In the genomic region with DNA sequence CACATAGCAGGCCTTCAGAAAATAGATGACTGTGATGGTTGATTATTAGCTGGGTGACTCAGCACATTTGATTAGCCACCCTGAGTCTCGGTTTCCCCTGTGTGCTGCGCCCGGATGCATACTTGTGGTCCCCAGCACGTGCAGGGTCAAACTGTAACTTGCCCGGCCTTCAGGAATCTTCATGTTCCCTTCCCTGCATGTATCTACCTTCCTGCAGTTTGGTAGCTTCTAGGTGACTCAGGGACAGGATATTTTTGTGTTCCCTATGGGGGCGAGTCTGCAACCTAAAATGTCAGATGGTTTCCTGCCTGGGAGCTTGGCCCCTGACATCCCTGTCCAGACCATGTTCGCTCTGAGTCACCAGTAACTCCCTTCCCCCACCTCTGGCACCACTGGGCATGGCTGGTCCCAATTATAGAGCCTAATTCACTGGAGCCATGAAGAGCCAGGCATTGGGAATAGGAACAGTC, we compare ENCODE assay signal across 12 cellular contexts. TPM values are rescaled to one million over a fixed set of nuclear protein-coding genes. Genes with fewer than 3 reads are reported as not detected.
DNase-seq lines count a peak whose midpoint lies in the region; TF ChIP-seq lines count a peak whose summit lies in the region.
"Had no signal": no experiment of that assay in that cellular context is flagged by ENCODE, and none has a peak within 500 bp of the region (broad histone marks: within the 10 kb centered on the region; RNA-seq: fewer than 3 reads in every experiment).

No MANE protein-coding gene starts in this region.

- DNase-seq in Daoy (ENCODE audit: low read depth) = peak; percentile 52
- peak; percentile 41 for DNase-seq in HS-27A (ENCODE audit: low read depth)
- DNase-seq in dermis microvascular lymphatic vessel endothelial cell (ENCODE audit: low read depth in 2 of 2) = peak; percentile 25 to 66
- DNase-seq in myocyte (ENCODE audit: low read depth) = peak; percentile 84
- DNase-seq in NK-92 treated with Interleukin-12 subunit alpha and Interleukin-12 subunit beta, amount 100 ng/mL, for 24 hours (lab: John Stamatoyannopoulos, UW) = no peak
- DNase-seq in stimulated activated naive CD4-positive, alpha-beta T cell treated with Interleukin-2 at 50 U/mL for 16 hours (lab: John Stamatoyannopoulos, UW) = no peak
- DNase-seq in NCI-H1694 treated with DMSO at 0.1 percent for 48 hours (lab: John Stamatoyannopoulos, UW) = no peak
- no peak for DNase-seq in Caco-2
- DNase-seq: caudate nucleus, nucleus accumbens had no signal

- H3K4me1 ChIP-seq in Caco-2 = no peaks in the 10 kb centered on the region

- no peak overlapping the region for H3K4me3 ChIP-seq in Caco-2 (ENCODE audit: low read depth, low read length)

- H3K27me3 ChIP-seq in Caco-2 (replicated peaks; ENCODE audit: control insufficient read depth, insufficient read depth, low read length) = no peaks in the 10 kb centered on the region; the same call in 1 of the 2 replicates

- H3K27ac Mint-ChIP-seq in Caco-2 (ENCODE audit: unreplicated experiment) = no peak overlapping the region
- H3K27ac Mint-ChIP-seq: WTC11 had no signal

- no peaks in the 10 kb centered on the region for H3K36me3 Mint-ChIP-seq in Caco-2 (ENCODE audit: insufficient read depth, unreplicated experiment)

- POLR2A ChIA-PET in Caco-2 (lab: Charles Lee) = no interaction called here

- H3K4me3 Mint-ChIP-seq in Caco-2 (ENCODE audit: unreplicated experiment) = no peak overlapping the region
- H3K4me3 Mint-ChIP-seq: stimulated activated naive CD8-positive, alpha-beta T cell treated with anti-CD3 and anti-CD28 coated beads, Interleukin-15, Interleukin-2, amounts not matched to agents 100 ng/mL and 50 ng/mL, for 24 hours; WTC11 had no signal

- H3K9me3 Mint-ChIP-seq in Caco-2 (ENCODE audit: unreplicated experiment) = no peaks in the 10 kb centered on the region
- H3K9me3 Mint-ChIP-seq: stimulated activated naive CD8-positive, alpha-beta T cell treated with anti-CD3 and anti-CD28 coated beads, Interleukin-15, Interleukin-2, amounts not matched to agents 100 ng/mL and 50 ng/mL, for 24 hours had no signal

- H3K4me1 Mint-ChIP-seq in Caco-2 (ENCODE audit: low read depth, unreplicated experiment) = no peaks in the 10 kb centered on the region
- H3K4me1 Mint-ChIP-seq: WTC11 had no signal

- peaks cover 9% of the 10 kb centered on the region for H3K27me3 Mint-ChIP-seq in Caco-2 (ENCODE audit: insufficient read depth, unreplicated experiment)

- no TSS peak for BruUV-seq in Caco-2 (replicated peaks; lab: Mats Ljungman, UMichigan)

- intact Hi-C loops in Caco-2 (cut with micrococcal nuclease; ENCODE audit: unreplicated experiment) = no loop called here

- 0 out of 2 replicates have a peak, but pooled peaks cover 5% of the 10 kb centered on the region for H3K9me3 ChIP-seq in Caco-2

- TF ChIP-seq CTCF in Caco-2 (IDR thresholded peaks at IDR 0.05; ENCODE audit: insufficient read depth in 1 of 2, low read depth in 1 of 2, low read length in 1 of 2, severe bottlenecking in 1 of 2, unreplicated experiment in 1 of 2) = no peak

- CTCF ChIA-PET in Caco-2 (lab: Charles Lee) = no interaction called here

- H3K36me3 ChIP-seq in Caco-2 (ENCODE audit: control insufficient read depth, insufficient read depth, low read length) = no peaks in the 10 kb centered on the region

RNA-seq across cellular contexts. Expression of a gene that starts 13.2 kb away (rescaled TPM):
- 0.51 TPM in 1 of 2 replicates, not detected in the other for total RNA-seq in Daoy (2014; rRNA removed; shearing (Covaris generic))
- total RNA-seq in dermis microvascular lymphatic vessel endothelial cell (1.0 and 1.8 TPM in 2 replicates), myocyte (9.6 and 14.0 TPM in 2 replicates), Caco-2 (2022) (0.19 and 0.29 TPM in 2 replicates)
- polyA plus RNA-seq in myocyte (2012) = 3.3 TPM

Comparison
In these comparisons a context has a peak if more than half of its experiments do, and no peak if none do; other contexts are left out.
1. DNase-seq: peak in Daoy (single experiment), HS-27A (single experiment), dermis microvascular lymphatic vessel endothelial cell (2 of 2) and myocyte (single experiment); none in NK-92 treated with Interleukin-12 subunit alpha and Interleukin-12 subunit beta, amount 100 ng/mL, for 24 hours (single experiment), stimulated activated naive CD4-positive, alpha-beta T cell treated with Interleukin-2 at 50 U/mL for 16 hours (single experiment), NCI-H1694 treated with DMSO at 0.1 percent for 48 hours (single experiment) and Caco-2 (0 of 2).